ENCODE assay signal across 21 cellular contexts in the genomic region with DNA sequence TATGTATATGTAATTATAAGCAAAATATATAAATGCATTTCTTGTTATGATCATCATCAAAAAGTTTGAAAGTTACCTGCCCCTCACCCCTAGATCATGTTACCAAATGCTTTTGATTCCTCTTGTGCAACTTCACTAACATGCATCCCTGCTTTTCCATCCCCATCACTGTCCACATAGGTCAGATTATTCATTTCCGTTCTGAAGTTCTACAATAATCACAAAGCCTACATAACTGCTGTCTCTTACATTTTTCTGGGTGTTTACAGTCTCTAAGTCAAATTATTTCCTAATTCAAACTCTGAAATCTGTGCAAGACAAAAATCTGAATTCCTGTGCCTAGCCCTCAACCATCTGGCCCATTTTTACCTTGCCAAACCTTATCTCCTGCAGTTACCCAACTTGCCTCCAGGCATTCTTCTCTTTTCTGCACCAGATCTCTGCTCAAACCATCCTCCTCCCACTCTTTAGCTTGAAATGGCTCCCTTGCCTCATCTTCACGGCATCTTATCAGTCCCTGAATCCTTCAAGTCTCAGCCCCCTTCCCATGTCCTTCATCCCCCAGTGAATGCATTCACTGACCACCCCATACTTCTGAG.
"Had no signal": no experiment of that assay in that cellular context is flagged by ENCODE, and none has a peak within 500 bp of the region (broad histone marks: within the 10 kb centered on the region; RNA-seq: fewer than 3 reads in every experiment).

No MANE protein-coding gene starts in this region.

- H3K36me3 Mint-ChIP-seq: activated naive CD8-positive, alpha-beta T cell treated with anti-CD3 and anti-CD28 coated beads for 36 hours; T-cell had no signal

- ATAC-seq: activated CD8-positive, alpha-beta T cell treated with anti-CD3 and anti-CD28 coated beads for 36 hours; activated T-cell treated with anti-CD3 and anti-CD28 coated beads, Interleukin-2, amount 50 U/mL, for 72 hours; left lung; psoas muscle; T-cell; upper lobe of right lung had no signal

- H3K4me1 ChIP-seq: psoas muscle, sigmoid colon, upper lobe of right lung had no signal

- H3K4me3 Mint-ChIP-seq: activated CD8-positive, alpha-beta T cell treated with anti-CD3 and anti-CD28 coated beads for 36 hours; activated naive CD8-positive, alpha-beta T cell treated with anti-CD3 and anti-CD28 coated beads for 36 hours; activated T-cell treated with anti-CD3 and anti-CD28 coated beads, Interleukin-2, amount 50 U/mL, for 72 hours; memory B cell; nephron; T-cell had no signal

- H3K9me3 Mint-ChIP-seq: activated naive CD8-positive, alpha-beta T cell treated with anti-CD3 and anti-CD28 coated beads for 36 hours; activated T-cell treated with anti-CD3 and anti-CD28 coated beads, Interleukin-2, amount 50 U/mL, for 72 hours; memory B cell; T-cell had no signal

- H3K27ac ChIP-seq: coronary artery, left lung, psoas muscle, sigmoid colon, upper lobe of right lung, VCaP had no signal

- H3K36me3 ChIP-seq: left lung, sigmoid colon, upper lobe of right lung had no signal

- H3K9me3 ChIP-seq: left lung, psoas muscle, sigmoid colon, upper lobe of right lung had no signal

- H3K27ac Mint-ChIP-seq: activated CD8-positive, alpha-beta T cell treated with anti-CD3 and anti-CD28 coated beads for 36 hours; activated naive CD8-positive, alpha-beta T cell treated with anti-CD3 and anti-CD28 coated beads for 36 hours; activated T-cell treated with anti-CD3 and anti-CD28 coated beads, Interleukin-2, amount 50 U/mL, for 72 hours; memory B cell; nephron; T-cell had no signal

- DNase-seq: activated CD4-positive, alpha-beta T cell treated with anti-CD3 and anti-CD28 coated beads for 4 hours; activated CD8-positive, alpha-beta memory T cell treated with anti-CD3 and anti-CD28 coated beads, Interleukin-2, amount 50 U/mL, for 4 hours; activated CD8-positive, alpha-beta T cell treated with anti-CD3 and anti-CD28 coated beads for 36 hours; activated gamma-delta T cell treated with Interleukin-2 at 50 U/mL for 16 hours; activated naive CD8-positive, alpha-beta T cell treated with anti-CD3 and anti-CD28 coated beads for 36 hours; activated T-cell treated with anti-CD3 and anti-CD28 coated beads, Interleukin-2, amount 50 U/mL, for 72 hours; anterior cingulate cortex; effector memory CD4-positive, alpha-beta T cell; left lung; occipital lobe; psoas muscle; sigmoid colon; stimulated activated CD4-positive, alpha-beta T cell treated with anti-CD3 and anti-CD28 coated beads, Interleukin-2, amount 100 ng/mL, for 24 hours; stimulated activated naive CD4-positive, alpha-beta T cell; T-cell; T1000; upper lobe of right lung had no signal

- H3K4me3 ChIP-seq: coronary artery, left lung, psoas muscle, sigmoid colon, upper lobe of right lung had no signal

- H3K27me3 ChIP-seq: left lung, sigmoid colon, upper lobe of right lung had no signal
